ENCODE assay signal across 16 cellular contexts in genomic region chr11:61298663-61299244, GRCh38. TPM values are rescaled to one million over a fixed set of nuclear protein-coding genes. Genes with fewer than 3 reads are reported as not detected.
A peak's percentile ranks its signal among the peaks of the same experiment; 100 is the strongest.
DNase-seq lines count a peak whose midpoint lies in the region; ATAC-seq and TF ChIP-seq lines count a peak whose summit lies in the region.
"Had no signal": no experiment of that assay in that cellular context is flagged by ENCODE, and none has a peak within 500 bp of the region (broad histone marks: within the 10 kb centered on the region; RNA-seq: fewer than 3 reads in every experiment).

No MANE protein-coding gene starts in this region.

- H3K4me3 Mint-ChIP-seq in endodermal cell (no peak overlapping the region), nephron progenitor cell (no peak overlapping the region)
- H3K4me3 Mint-ChIP-seq: dendritic cell treated with granulocyte-macrophage colony-stimulating factor and Interleukin-4, amounts not matched to agents 40 ng/mL and 50 ng/mL, for 4 days had no signal

- no peak for TF ChIP-seq RAD21 in IMR-90 (IDR thresholded peaks at IDR 0.05; ENCODE audit: low read length)

- no peak overlapping the region for H2BK5ac ChIP-seq in IMR-90 (ENCODE audit: low read depth, low read length, poor library complexity, severe bottlenecking)

- no peak overlapping the region for H4K91ac ChIP-seq in IMR-90 (ENCODE audit: insufficient read depth, low read depth, low read length)

- H3K56ac ChIP-seq in IMR-90 (ENCODE audit: extremely low read depth, insufficient read depth, low read length) = no peak overlapping the region

- H3K27me3 Mint-ChIP-seq in endodermal cell (ENCODE audit: insufficient read depth) (peaks cover 9% of the 10 kb centered on the region), nephron progenitor cell (ENCODE audit: low read depth, poor library complexity) (no peaks in the 10 kb centered on the region)

- peak overlapping the region; percentile 42; the same call in 1 of the 2 replicates for H3K27ac ChIP-seq in BLaER1
- peak overlapping the region; percentile 43; the same call in 1 of the 2 replicates for H3K27ac ChIP-seq in IMR-90 (ENCODE audit: insufficient read depth, low read length)
- H3K27ac ChIP-seq in endodermal cell (ENCODE audit: low read depth, low read length) = peak overlapping the region; percentile 24
- H3K27ac ChIP-seq in caudate nucleus (ENCODE audit: low read depth, low read length) = no peak overlapping the region
- H3K27ac ChIP-seq: neutrophil had no signal

- peaks cover 20% of the 10 kb centered on the region for H4K20me1 ChIP-seq in BLaER1
- peaks cover 13% of the 10 kb centered on the region; the same call in 1 of the 2 replicates for H4K20me1 ChIP-seq in IMR-90 (ENCODE audit: insufficient read depth, low read length)

- H3K4me3 ChIP-seq in BLaER1 (no peak overlapping the region), IMR-90 (ENCODE audit: insufficient read depth, low read depth, low read length) (no peak overlapping the region), endodermal cell (ENCODE audit: low read length) (no peak overlapping the region)
- H3K4me3 ChIP-seq: gastroesophageal sphincter had no signal

- ATAC-seq in IMR-90 (ENCODE audit: low read depth) (no peak), GM19351 (IDR thresholded peaks at IDR 0.05; ENCODE audit: unreplicated experiment) (no peak), HG03565 (IDR thresholded peaks at IDR 0.05; ENCODE audit: unreplicated experiment) (no peak)

- H3K36me3 Mint-ChIP-seq in endodermal cell (ENCODE audit: low read depth) = peaks cover 56% of the 10 kb centered on the region
- peaks cover 57% of the 10 kb centered on the region for H3K36me3 Mint-ChIP-seq in nephron progenitor cell (ENCODE audit: low read depth)

- H2BK15ac ChIP-seq in IMR-90 (ENCODE audit: low read depth, low read length) = no peak overlapping the region

- CTCF ChIA-PET in IMR-90 (lab: Yijun Ruan, JAX) = interaction anchor here (1.5 kb wide), 1 partner anchor 87 kb away, joined by 7 read pairs; no protein-coding TSS in a partner anchor

- in situ Hi-C loops in IMR-90 (cut with MboI; ENCODE audit: low sequenced_read_pairs) = no loop called here

- no peak overlapping the region for H2AK9ac ChIP-seq in IMR-90 (replicated peaks; ENCODE audit: low read depth, low read length, poor library complexity)

- H3K9me3 ChIP-seq in BLaER1 (no peaks in the 10 kb centered on the region), IMR-90 (ENCODE audit: control insufficient read depth, insufficient read depth, low read length) (no peaks in the 10 kb centered on the region), endodermal cell (ENCODE audit: control insufficient read depth, low read length) (no peaks in the 10 kb centered on the region)
- H3K9me3 ChIP-seq: BE2C, gastroesophageal sphincter, neutrophil had no signal

- H3K9me1 ChIP-seq in IMR-90 (ENCODE audit: insufficient read depth, low read length) = peaks cover 20% of the 10 kb centered on the region; the same call in 1 of the 2 replicates

- no peak overlapping the region for H2AFZ ChIP-seq in IMR-90 (replicated peaks; ENCODE audit: low read length, poor library complexity)

- 0 out of 2 replicates have a peak overlapping the region, but pooled peaks have one; percentile 23 for H2AK5ac ChIP-seq in IMR-90 (ENCODE audit: low read depth, low read length)

- POLR2A ChIA-PET in IMR-90 (lab: Charles Lee; ENCODE audit: unreplicated experiment) = no interaction called here

- peaks cover 60% of the 10 kb centered on the region for H3K36me3 ChIP-seq in BLaER1
- H3K36me3 ChIP-seq in IMR-90 (ENCODE audit: control insufficient read depth, insufficient read depth, low read length) = peaks cover 46% of the 10 kb centered on the region
- peaks cover 65% of the 10 kb centered on the region for H3K36me3 ChIP-seq in endodermal cell (ENCODE audit: control insufficient read depth, insufficient read depth, low read length)

- dilution Hi-C loops in IMR-90 (cut with HindIII; ENCODE audit: low sequenced_read_pairs, unreplicated experiment) = no loop called here

- H3K9ac ChIP-seq in BLaER1 (peak overlapping the region; percentile 11; the same call in 1 of the 2 replicates), IMR-90 (ENCODE audit: low read depth, low read length) (no peak overlapping the region), endodermal cell (ENCODE audit: extremely low read depth, low read length, poor library complexity, severe bottlenecking) (no peak overlapping the region)

- H3K27ac Mint-ChIP-seq in endodermal cell = no peak overlapping the region
- H3K27ac Mint-ChIP-seq in nephron progenitor cell = peak overlapping the region; percentile 66

- no peak overlapping the region; the same call in 1 of the 2 replicates for H2BK20ac ChIP-seq in IMR-90 (ENCODE audit: low read depth, low read length)

- H3K23ac ChIP-seq in IMR-90 (ENCODE audit: low read depth, low read length) = peak overlapping the region; percentile 21; the same call in 1 of the 2 replicates

- DNase-seq in IMR-90 = no peak
- DNase-seq in endodermal cell = no peak
- DNase-seq in nephron progenitor cell = no peak
- no peak for DNase-seq in caudate nucleus (lab: John Stamatoyannopoulos, UW)
- no peak for DNase-seq in GDM1 (lab: John Stamatoyannopoulos, UW)
- DNase-seq: BE2C, kidney glomerular epithelial cell, NCI-H1436, NCI-H526 treated with DMSO at 0.1 percent for 48 hours, RPMI8226 had no signal

- intact Hi-C loops in IMR-90 (cut with micrococcal nuclease) = no loop called here

- no peak overlapping the region for H2BK120ac ChIP-seq in IMR-90 (ENCODE audit: low read depth, low read length)

- H3K4me1 Mint-ChIP-seq in endodermal cell = peaks cover 2% of the 10 kb centered on the region
- peaks cover 36% of the 10 kb centered on the region for H3K4me1 Mint-ChIP-seq in nephron progenitor cell

- no peaks in the 10 kb centered on the region for H3K9me3 Mint-ChIP-seq in endodermal cell
- H3K9me3 Mint-ChIP-seq in nephron progenitor cell = no peaks in the 10 kb centered on the region
- H3K9me3 Mint-ChIP-seq: dendritic cell treated with granulocyte-macrophage colony-stimulating factor and Interleukin-4, amounts not matched to agents 40 ng/mL and 50 ng/mL, for 4 days had no signal

- no peak overlapping the region for H3K4ac ChIP-seq in IMR-90 (ENCODE audit: low read depth, low read length)

- H3K4me2 ChIP-seq in BLaER1 = peak overlapping the region; percentile 99
- H3K4me2 ChIP-seq in IMR-90 (ENCODE audit: low read depth, low read length) = no peak overlapping the region

- no peak for TF ChIP-seq CTCF in IMR-90 (conservative IDR thresholded peaks at IDR 0.05; ENCODE audit: low read depth, low read length)
- TF ChIP-seq CTCF in endodermal cell (conservative IDR thresholded peaks at IDR 0.05) = no peak
- no peak for TF ChIP-seq CTCF in nephron progenitor cell (IDR thresholded peaks at IDR 0.05)

- H3K27me3 ChIP-seq in BLaER1 = no peaks in the 10 kb centered on the region
- no peaks in the 10 kb centered on the region for H3K27me3 ChIP-seq in IMR-90 (ENCODE audit: control insufficient read depth, insufficient read depth, low read length)
- H3K27me3 ChIP-seq in endodermal cell (ENCODE audit: control insufficient read depth, insufficient read depth, low read length, poor library complexity, severe bottlenecking) = peaks cover 8% of the 10 kb centered on the region
- H3K27me3 ChIP-seq: BE2C had no signal

- H4K5ac ChIP-seq in IMR-90 (ENCODE audit: low read depth, low read length) = no peak overlapping the region

- H3K14ac ChIP-seq in IMR-90 (replicated peaks; ENCODE audit: low read depth, low read length) = no peak overlapping the region; the same call in 1 of the 2 replicates

- H3K18ac ChIP-seq in IMR-90 (ENCODE audit: low read depth, low read length) = no peak overlapping the region

- no TSS peak for BruUV-seq in IMR-90 (replicated peaks; lab: Mats Ljungman, UMichigan)

- TF ChIP-seq POLR2A in IMR-90 (IDR thresholded peaks at IDR 0.05; ENCODE audit: low read depth, low read length) = no peak

- H3K4me1 ChIP-seq in BLaER1 (peaks cover 52% of the 10 kb centered on the region), IMR-90 (ENCODE audit: control insufficient read depth, insufficient read depth, low read length) (peaks cover 12% of the 10 kb centered on the region), endodermal cell (ENCODE audit: control insufficient read depth, insufficient read depth, low read length) (no peaks in the 10 kb centered on the region)
- H3K4me1 ChIP-seq: BE2C had no signal

- H3K79me1 ChIP-seq in IMR-90 (ENCODE audit: low read depth in 1 of 2, low read length in 2 of 2) = peaks cover 0 to 17% of the 10 kb centered on the region in 2 experiments; a peak in 2 of 4 replicates

- no peak overlapping the region for H4K8ac ChIP-seq in IMR-90 (ENCODE audit: low read depth in 2 of 2, low read length in 2 of 2)

- no CpG with 5 or more reads among the region's 4 CpGs for WGBS in IMR-90 (ENCODE audit: extremely low coverage in 2 of 2, insufficient read length in 1 of 2), 2 experiments
- WGBS in endodermal cell (ENCODE audit: insufficient coverage in 1 of 2, insufficient read length in 1 of 2), 2 experiments = 86 to 89% methylated on average over 4 of the region's 4 CpGs

RNA-seq across cellular contexts. Expression of gene VWCE, which starts 3.6 kb away (rescaled TPM):
- total RNA-seq in IMR-90 (2012; rRNA removed) (under 0.01 and 0.28 TPM in 2 replicates), endodermal cell (10 to 100 TPM in 1 of 2 donors, 1 to 10 TPM in 1; 7.2 to 13.3 TPM)
- 1.1 and 1.7 TPM in 2 replicates for polyA plus RNA-seq in IMR-90 (2012; rRNA removed)
- 0.37 and 0.81 TPM in 2 replicates for polyA plus RNA-seq in IMR-90 (2012; cell fraction: cytosol; rRNA removed)
- 11.2 and 17.0 TPM in 2 replicates for polyA plus RNA-seq in IMR-90 (2012; cell fraction: nucleus; rRNA removed; ENCODE audit: low replicate concordance)
- polyA plus RNA-seq in endodermal cell (2013, experiment 1 of 2) = 10.2 TPM
- polyA plus RNA-seq in endodermal cell (2013, experiment 2 of 2) = 8.3 TPM

RNA-seq across cellular contexts. Expression of gene DDB1, which starts 34.2 kb away (rescaled TPM):
- 372 and 412 TPM in 2 replicates for total RNA-seq in IMR-90 (2012; rRNA removed)
- 208 and 221 TPM in 2 replicates for polyA plus RNA-seq in IMR-90 (2012; rRNA removed)
- 162 and 168 TPM in 2 replicates for polyA plus RNA-seq in IMR-90 (2012; cell fraction: cytosol; rRNA removed)
- 150 and 234 TPM in 2 replicates for polyA plus RNA-seq in IMR-90 (2012; cell fraction: nucleus; rRNA removed; ENCODE audit: low replicate concordance)
- total RNA-seq in endodermal cell = 100 to 1,000 TPM; 244 to 251 TPM
- polyA plus RNA-seq in endodermal cell (2013, experiment 1 of 2) = 177 TPM
- 161 TPM for polyA plus RNA-seq in endodermal cell (2013, experiment 2 of 2)

RNA-seq across cellular contexts. Expression of gene TKFC, which starts 34.3 kb away (rescaled TPM):
- total RNA-seq in IMR-90 (2012; rRNA removed) = 8.9 and 10.4 TPM in 2 replicates
- polyA plus RNA-seq in IMR-90 (2012; rRNA removed) = 30.8 and 33.3 TPM in 2 replicates
- polyA plus RNA-seq in IMR-90 (2012; cell fraction: cytosol; rRNA removed) = 21.8 and 34.0 TPM in 2 replicates
- 87.0 and 146 TPM in 2 replicates for polyA plus RNA-seq in IMR-90 (2012; cell fraction: nucleus; rRNA removed; ENCODE audit: low replicate concordance)
- 100 to 1,000 TPM in 1 of 2 donors, 10 to 100 TPM in 1; 93.7 to 116 TPM for total RNA-seq in endodermal cell
- 54.4 TPM for polyA plus RNA-seq in endodermal cell (2013, experiment 1 of 2)
- polyA plus RNA-seq in endodermal cell (2013, experiment 2 of 2) = 47.1 TPM

RNA-seq across cellular contexts. Expression of gene PGA5, which starts 57.8 kb away (rescaled TPM):
- total RNA-seq in IMR-90 (2012; rRNA removed) (not detected in 2 replicates), endodermal cell (under 1 TPM; 0.75 to 0.93 TPM)
- polyA plus RNA-seq in IMR-90 (2012; rRNA removed) = 0.17 TPM in 1 of 2 replicates, not detected in the other
- polyA plus RNA-seq in IMR-90 (2012; cell fraction: cytosol; rRNA removed) = 0.14 TPM in 1 of 2 replicates, not detected in the other
- 0.04 TPM in 1 of 2 replicates, not detected in the other for polyA plus RNA-seq in IMR-90 (2012; cell fraction: nucleus; rRNA removed; ENCODE audit: low replicate concordance)
- polyA plus RNA-seq in endodermal cell (2013, experiment 1 of 2) = 0.25 TPM
- 0.54 TPM for polyA plus RNA-seq in endodermal cell (2013, experiment 2 of 2)
